ENCODE assay signal across 18 cellular contexts in the genomic region with DNA sequence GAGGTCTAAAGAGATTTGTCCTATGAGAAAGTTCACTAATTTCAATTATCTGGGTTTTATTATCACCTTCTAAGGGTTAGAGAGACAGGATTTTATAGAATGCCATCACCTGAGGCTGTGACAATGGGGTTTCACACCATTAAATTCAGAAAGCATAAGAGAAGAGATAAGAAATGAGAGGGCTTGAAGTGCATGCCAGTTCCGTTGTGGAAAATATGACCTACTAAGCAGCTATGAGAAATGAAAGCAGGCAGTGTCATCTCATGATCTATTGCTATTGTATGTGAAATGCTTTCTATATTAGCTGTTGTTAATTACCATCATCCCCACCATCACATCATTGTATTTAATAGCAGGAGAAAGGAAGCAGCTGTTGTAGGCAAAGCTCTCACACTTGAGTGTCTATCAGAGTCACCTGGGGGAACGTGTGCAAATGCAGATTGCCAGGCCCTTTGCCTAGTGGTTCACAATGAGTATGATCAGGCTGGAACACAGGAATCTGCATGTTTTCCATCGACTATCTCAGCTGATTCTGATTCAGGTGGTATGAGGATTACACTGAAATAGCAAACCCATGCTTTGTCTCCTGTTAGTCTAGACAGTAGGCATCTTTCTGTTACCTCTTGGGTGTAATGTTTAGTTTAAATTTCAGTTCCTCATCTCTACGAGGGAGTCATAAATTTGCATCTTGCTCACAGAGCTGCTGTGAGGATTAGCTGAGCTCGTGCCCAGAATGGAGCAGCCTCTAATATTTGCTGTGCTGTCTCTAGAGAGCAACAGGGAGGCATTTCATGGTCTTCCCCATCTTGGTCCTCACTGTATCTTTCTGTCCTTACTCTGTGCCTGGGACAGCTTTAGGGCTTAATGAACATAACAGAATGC.
DNase-seq lines count a peak whose midpoint lies in the region; ATAC-seq and TF ChIP-seq lines count a peak whose summit lies in the region.
"Had no signal": no experiment of that assay in that cellular context is flagged by ENCODE, and none has a peak within 500 bp of the region (broad histone marks: within the 10 kb centered on the region; RNA-seq: fewer than 3 reads in every experiment).

No MANE protein-coding gene starts in this region.

- intact Hi-C loops in ovary (cut with DNase I): no loop called here
- intact Hi-C loops in activated T-helper 1 cell treated with anti-CD3 and anti-CD28 coated beads, Interleukin-12 subunit alpha, Interleukin-12 subunit beta, Interleukin-2, Interleukin-4 antibody, amounts not matched to agents 30 ng/mL and 10 ng/mL and 1 ng/mL, durations not matched to agents 14 hours and 24 hours and 36 hours (cut with micrococcal nuclease): no loop called here

- H3K36me3 Mint-ChIP-seq in osteocyte (ENCODE audit: unreplicated experiment): no peaks in the 10 kb centered on the region
- no peaks in the 10 kb centered on the region for H3K36me3 Mint-ChIP-seq in activated naive CD8-positive, alpha-beta T cell treated with anti-CD3 and anti-CD28 coated beads, Interleukin-2, amount 50 U/mL, for 24 hours (ENCODE audit: low read depth)
- no peaks in the 10 kb centered on the region for H3K36me3 Mint-ChIP-seq in activated T-helper 1 cell treated with anti-CD3 and anti-CD28 coated beads, Interleukin-12 subunit alpha, Interleukin-12 subunit beta, Interleukin-2, Interleukin-4 antibody, amounts not matched to agents 30 ng/mL and 10 ng/mL and 1 ng/mL, durations not matched to agents 14 hours and 24 hours and 36 hours (ENCODE audit: low read depth)
- H3K36me3 Mint-ChIP-seq: brain; CD8-positive, alpha-beta T cell had no signal

- H3K4me3 ChIP-seq in ovary: no peak overlapping the region

- no peak overlapping the region for H3K27ac Mint-ChIP-seq in osteocyte (ENCODE audit: unreplicated experiment)
- H3K27ac Mint-ChIP-seq in activated naive CD8-positive, alpha-beta T cell treated with anti-CD3 and anti-CD28 coated beads, Interleukin-2, amount 50 U/mL, for 24 hours: no peak overlapping the region
- no peak overlapping the region for H3K27ac Mint-ChIP-seq in activated T-helper 1 cell treated with anti-CD3 and anti-CD28 coated beads, Interleukin-12 subunit alpha, Interleukin-12 subunit beta, Interleukin-2, Interleukin-4 antibody, amounts not matched to agents 30 ng/mL and 10 ng/mL and 1 ng/mL, durations not matched to agents 14 hours and 24 hours and 36 hours
- H3K27ac Mint-ChIP-seq: CD8-positive, alpha-beta T cell had no signal

- H3K27me3 ChIP-seq in ovary: no peaks in the 10 kb centered on the region

- ATAC-seq in GM21576 (IDR thresholded peaks at IDR 0.05; ENCODE audit: unreplicated experiment): peak; percentile 73
- no peak for ATAC-seq in activated naive CD8-positive, alpha-beta T cell treated with anti-CD3 and anti-CD28 coated beads, Interleukin-2, amount 50 U/mL, for 24 hours
- ATAC-seq: CD8-positive, alpha-beta T cell had no signal

- 41 to 57% (median 47%) methylated on average over 5 of the region's 5 CpGs for whole genome bisulfite sequencing in ovary, 3 donors

- peak in 2 of 3 experiments; percentile 35 to 74 for DNase-seq in NCI-H1417 (lab: John Stamatoyannopoulos, UW)
- DNase-seq in NCI-H1417 treated with DMSO at 0.1 percent for 48 hours (lab: John Stamatoyannopoulos, UW): no peak
- DNase-seq in MV-4-11 (lab: John Stamatoyannopoulos, UW): peak; percentile 37
- DNase-seq in osteocyte (ENCODE audit: extremely low spot score, unreplicated experiment): peak; percentile 21
- DNase-seq in ovary: no peak
- DNase-seq in activated naive CD8-positive, alpha-beta T cell treated with anti-CD3 and anti-CD28 coated beads, Interleukin-2, amount 50 U/mL, for 24 hours: no peak
- DNase-seq in activated T-helper 1 cell treated with anti-CD3 and anti-CD28 coated beads, Interleukin-12 subunit alpha, Interleukin-12 subunit beta, Interleukin-2, Interleukin-4 antibody, amounts not matched to agents 30 ng/mL and 10 ng/mL and 1 ng/mL, durations not matched to agents 14 hours and 24 hours and 36 hours (ENCODE audit: low spot score): no peak
- DNase-seq: 8988T; activated CD4-positive, alpha-beta T cell treated with anti-CD3 and anti-CD28 coated beads, Interleukin-2, amount 50 U/mL, for 1 hour; activated gamma-delta T cell; CD8-positive, alpha-beta T cell; H7; mammary epithelial cell; NCI-H1105 treated with DMSO at 0.1 percent for 48 hours; NCI-H510A; substantia nigra had no signal

- no peak overlapping the region for H3K4me3 Mint-ChIP-seq in osteocyte (ENCODE audit: unreplicated experiment)
- no peak overlapping the region for H3K4me3 Mint-ChIP-seq in activated naive CD8-positive, alpha-beta T cell treated with anti-CD3 and anti-CD28 coated beads, Interleukin-2, amount 50 U/mL, for 24 hours
- H3K4me3 Mint-ChIP-seq in activated T-helper 1 cell treated with anti-CD3 and anti-CD28 coated beads, Interleukin-12 subunit alpha, Interleukin-12 subunit beta, Interleukin-2, Interleukin-4 antibody, amounts not matched to agents 30 ng/mL and 10 ng/mL and 1 ng/mL, durations not matched to agents 14 hours and 24 hours and 36 hours: no peak overlapping the region
- H3K4me3 Mint-ChIP-seq: brain; CD8-positive, alpha-beta T cell had no signal

- no peak overlapping the region for H3K27ac ChIP-seq in ovary

- no peaks in the 10 kb centered on the region for H3K9me3 Mint-ChIP-seq in osteocyte (ENCODE audit: unreplicated experiment)
- H3K9me3 Mint-ChIP-seq in activated naive CD8-positive, alpha-beta T cell treated with anti-CD3 and anti-CD28 coated beads, Interleukin-2, amount 50 U/mL, for 24 hours: no peaks in the 10 kb centered on the region
- no peaks in the 10 kb centered on the region for H3K9me3 Mint-ChIP-seq in activated T-helper 1 cell treated with anti-CD3 and anti-CD28 coated beads, Interleukin-12 subunit alpha, Interleukin-12 subunit beta, Interleukin-2, Interleukin-4 antibody, amounts not matched to agents 30 ng/mL and 10 ng/mL and 1 ng/mL, durations not matched to agents 14 hours and 24 hours and 36 hours
- H3K9me3 Mint-ChIP-seq: CD8-positive, alpha-beta T cell had no signal

- H3K36me3 ChIP-seq in ovary: no peaks in the 10 kb centered on the region

- no peak for TF ChIP-seq EP300 in ovary (IDR thresholded peaks at IDR 0.05)

- no peak for TF ChIP-seq CTCF in osteocyte (IDR thresholded peaks at IDR 0.05)
- TF ChIP-seq CTCF in ovary (IDR thresholded peaks at IDR 0.05): no peak

- peaks cover 1% of the 10 kb centered on the region for H3K4me1 Mint-ChIP-seq in osteocyte (ENCODE audit: unreplicated experiment)
- no peaks in the 10 kb centered on the region for H3K4me1 Mint-ChIP-seq in activated naive CD8-positive, alpha-beta T cell treated with anti-CD3 and anti-CD28 coated beads, Interleukin-2, amount 50 U/mL, for 24 hours
- no peaks in the 10 kb centered on the region for H3K4me1 Mint-ChIP-seq in activated T-helper 1 cell treated with anti-CD3 and anti-CD28 coated beads, Interleukin-12 subunit alpha, Interleukin-12 subunit beta, Interleukin-2, Interleukin-4 antibody, amounts not matched to agents 30 ng/mL and 10 ng/mL and 1 ng/mL, durations not matched to agents 14 hours and 24 hours and 36 hours (ENCODE audit: low read depth)

- no peak for TF ChIP-seq POLR2A in ovary (IDR thresholded peaks at IDR 0.05)

- no peaks in the 10 kb centered on the region for H3K4me1 ChIP-seq in ovary (ENCODE audit: insufficient read depth)

- no peaks in the 10 kb centered on the region for H3K27me3 Mint-ChIP-seq in osteocyte (ENCODE audit: unreplicated experiment)
- no peaks in the 10 kb centered on the region for H3K27me3 Mint-ChIP-seq in activated naive CD8-positive, alpha-beta T cell treated with anti-CD3 and anti-CD28 coated beads, Interleukin-2, amount 50 U/mL, for 24 hours
- no peaks in the 10 kb centered on the region for H3K27me3 Mint-ChIP-seq in activated T-helper 1 cell treated with anti-CD3 and anti-CD28 coated beads, Interleukin-12 subunit alpha, Interleukin-12 subunit beta, Interleukin-2, Interleukin-4 antibody, amounts not matched to agents 30 ng/mL and 10 ng/mL and 1 ng/mL, durations not matched to agents 14 hours and 24 hours and 36 hours (ENCODE audit: insufficient read depth)
- H3K27me3 Mint-ChIP-seq: brain had no signal

- no peaks in the 10 kb centered on the region for H3K9me3 ChIP-seq in ovary

Comparison
In these comparisons a context has a peak if more than half of its experiments do, and no peak if none do; other contexts are left out.
1. DNase-seq: peak in NCI-H1417 (2 of 3), MV-4-11 (single experiment) and osteocyte (single experiment); none in NCI-H1417 treated with DMSO at 0.1 percent for 48 hours (single experiment), ovary (0 of 5), activated naive CD8-positive, alpha-beta T cell treated with anti-CD3 and anti-CD28 coated beads, Interleukin-2, amount 50 U/mL, for 24 hours (single experiment) and activated T-helper 1 cell treated with anti-CD3 and anti-CD28 coated beads, Interleukin-12 subunit alpha, Interleukin-12 subunit beta, Interleukin-2, Interleukin-4 antibody, amounts not matched to agents 30 ng/mL and 10 ng/mL and 1 ng/mL, durations not matched to agents 14 hours and 24 hours and 36 hours (single experiment).